In the genomic region with DNA sequence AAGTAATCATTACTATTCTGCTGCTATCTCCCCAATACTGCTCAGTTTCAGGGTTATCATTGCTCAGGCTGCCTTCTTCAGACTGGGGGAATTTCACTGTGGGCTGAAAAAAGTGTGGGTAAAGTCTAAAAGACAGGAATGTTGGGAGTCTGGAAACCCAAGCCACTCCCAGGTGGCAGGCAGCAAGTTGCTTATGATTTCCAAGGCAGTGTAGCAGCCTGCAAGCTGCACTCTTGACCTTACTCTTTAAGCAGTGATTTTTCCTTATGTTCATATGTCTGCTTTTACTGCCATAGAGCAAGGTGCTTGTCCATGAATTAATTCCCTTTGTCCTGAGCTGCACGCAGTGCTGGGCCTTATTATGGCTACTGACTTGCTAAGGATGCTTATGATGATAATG, we compare ENCODE assay signal across 1 cellular context.
TF ChIP-seq lines count a peak whose summit lies in the region.

No MANE protein-coding gene starts in this region.

TF ChIP-seq in endothelial cell of umbilical vein, 7 proteins besides CTCF, POLR2A, EP300 and RAD21:
- TF ChIP-seq POLR2AphosphoS5 (IDR thresholded peaks at IDR 0.05; ENCODE audit: insufficient read depth, low read depth, low read length) (no peak), EZH2 (IDR thresholded peaks at IDR 0.05; ENCODE audit: borderline replicate concordance, low read depth, low read length, severe bottlenecking) (no peak), MYC (IDR thresholded peaks at IDR 0.05; ENCODE audit: low read depth, low read length) (no peak), GATA2 (IDR thresholded peaks at IDR 0.05; ENCODE audit: insufficient read depth, insufficient read length, low read depth, low read length) (no peak), JUN (IDR thresholded peaks at IDR 0.05; ENCODE audit: borderline replicate concordance, insufficient read depth, insufficient read length, low read depth) (no peak), FOS (IDR thresholded peaks at IDR 0.05; ENCODE audit: borderline replicate concordance, insufficient read depth, low read length) (no peak)
- TF ChIP-seq, protein P1, sequence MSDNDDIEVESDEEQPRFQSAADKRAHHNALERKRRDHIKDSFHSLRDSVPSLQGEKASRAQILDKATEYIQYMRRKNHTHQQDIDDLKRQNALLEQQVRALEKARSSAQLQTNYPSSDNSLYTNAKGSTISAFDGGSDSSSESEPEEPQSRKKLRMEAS (IDR thresholded peaks at IDR 0.05; ENCODE audit: insufficient read depth, insufficient read length) = no peak
TF ChIP-seq in endothelial cell of umbilical vein: peak in this region for 0.
